3 cellular contexts compared by ENCODE assay signal in genomic region chr1:212024469-212025149, GRCh38.
A peak's percentile ranks its signal among the peaks of the same experiment; 100 is the strongest.
TF ChIP-seq lines count a peak whose summit lies in the region.

No MANE protein-coding gene starts in this region.

TF ChIP-seq in SK-N-SH treated with all-trans-retinoic acid at 6 μM for 48 hours, 23 proteins besides CTCF, POLR2A, EP300 and RAD21:
- TF ChIP-seq ZFP30 (CRISPR knock-in tag; IDR thresholded peaks at IDR 0.05) (no peak), TOX (CRISPR knock-in tag; IDR thresholded peaks at IDR 0.05; ENCODE audit: borderline replicate concordance) (no peak), TCF4 (CRISPR knock-in tag; IDR thresholded peaks at IDR 0.05; ENCODE audit: borderline replicate concordance) (no peak), ZC3H10 (CRISPR knock-in tag; IDR thresholded peaks at IDR 0.05) (no peak), ZNF70 (CRISPR knock-in tag; IDR thresholded peaks at IDR 0.05) (no peak), ZNF8 (CRISPR knock-in tag; IDR thresholded peaks at IDR 0.05) (peak; percentile 98)

TF ChIP-seq in SK-N-SH, 30 proteins besides CTCF, POLR2A, EP300 and RAD21:
- TF ChIP-seq CHD2 (IDR thresholded peaks at IDR 0.05; ENCODE audit: low read length, partially characterized antibody): no peak
- no peak for TF ChIP-seq TCF12 (IDR thresholded peaks at IDR 0.05)
- TF ChIP-seq NFIC (IDR thresholded peaks at IDR 0.05; ENCODE audit: borderline replicate concordance): no peak
TF ChIP-seq in SK-N-SH: peak in this region for 0.

TF ChIP-seq in K562, 482 proteins besides CTCF, POLR2A, EP300 and RAD21:
- TF ChIP-seq TCFL5 (CRISPR knock-in tag; conservative IDR thresholded peaks at IDR 0.05): no peak
- peak; percentile 87 for TF ChIP-seq RBM25 (IDR thresholded peaks at IDR 0.05; ENCODE audit: low read depth, low read length, severe bottlenecking)
- peak in 1 of 2 experiments; percentile 75; a peak in 2 of 3 replicates for TF ChIP-seq CBX3 (IDR thresholded peaks at IDR 0.05; ENCODE audit: borderline replicate concordance in 1 of 2, low read length in 2 of 2)
- peak; percentile 90 for TF ChIP-seq ZNF146 (CRISPR knock-in tag; IDR thresholded peaks at IDR 0.05; ENCODE audit: unreplicated experiment)
- TF ChIP-seq ZNF316 (IDR thresholded peaks at IDR 0.05): peak; percentile 44; the same call in 1 of the 2 replicates
